18 cellular contexts compared by ENCODE assay signal in genomic region chr5:57232293-57233033, GRCh38. TPM values are rescaled to one million over a fixed set of nuclear protein-coding genes. Genes with fewer than 3 reads are reported as not detected.
DNase-seq lines count a peak whose midpoint lies in the region; ATAC-seq, FAIRE-seq and TF ChIP-seq lines count a peak whose summit lies in the region.
"Had no signal": no experiment of that assay in that cellular context is flagged by ENCODE, and none has a peak within 500 bp of the region (broad histone marks: within the 10 kb centered on the region; RNA-seq: fewer than 3 reads in every experiment).

No MANE protein-coding gene starts in this region.

- no peak overlapping the region for H3K27ac Mint-ChIP-seq in MCF 10A (ENCODE audit: low read depth, unreplicated experiment)
- H3K27ac Mint-ChIP-seq: HFFc6 had no signal

- no peak for TF ChIP-seq CTCF in MCF 10A (IDR thresholded peaks at IDR 0.05; ENCODE audit: unreplicated experiment)
- TF ChIP-seq CTCF in breast epithelium (IDR thresholded peaks at IDR 0.05) = no peak
- TF ChIP-seq CTCF in hepatocyte (IDR thresholded peaks at IDR 0.05; ENCODE audit: poor library complexity) = no peak
- TF ChIP-seq CTCF in kidney (IDR thresholded peaks at IDR 0.05; ENCODE audit: borderline replicate concordance, extremely low read depth, insufficient read depth) = no peak

- intact Hi-C loops in MCF 10A (cut with micrococcal nuclease) (no loop called here), breast epithelium (cut with DNase I; ENCODE audit: low total_unique reads) (no loop called here), kidney (cut with DNase I) (no loop called here)

- no peak overlapping the region for H3K4me2 ChIP-seq in hepatocyte
- H3K4me2 ChIP-seq: SK-N-SH had no signal

- DNase-seq in MCF 10A (ENCODE audit: unreplicated experiment) = peak; percentile 13
- DNase-seq in breast epithelium (ENCODE audit: low spot score in 2 of 2) = no peak
- peak; percentile 2 for DNase-seq in RPMI7951 (ENCODE audit: low read depth)
- DNase-seq in hepatocyte (ENCODE audit: low spot score) = peak; percentile 18
- DNase-seq in urothelium cell line (ENCODE audit: low spot score) = no peak
- DNase-seq in DMS 273 (lab: John Stamatoyannopoulos, UW; ENCODE audit: unreplicated experiment) = no peak
- no peak for DNase-seq in kidney
- DNase-seq: activated CD4-positive, alpha-beta T cell treated with anti-CD3 and anti-CD28 coated beads, Interleukin-2, amount 50 U/mL, for 1 hour; anterior cingulate cortex; HFFc6; mesenchymal stem cell; NCI-H1048; right cardiac atrium; SK-N-SH; stimulated activated CD4-positive, alpha-beta T cell treated with anti-CD3 and anti-CD28 coated beads, Interleukin-1b, Interleukin-23, amount 100 ng/mL, for 48 hours had no signal

- WGBS in hepatocyte (ENCODE audit: low lambda C conversion rate, missing lambda C conversion rate) = 82% methylated on average over 6 of the region's 6 CpGs

- no TSS peak for BruUV-seq in MCF 10A (replicated peaks; lab: Mats Ljungman, UMichigan)

- POLR2A ChIA-PET in MCF 10A (lab: Yijun Ruan, JAX) = interaction anchor here (1.7 kb wide), 1 partner anchor 321 kb away, joined by 5 read pairs; no protein-coding TSS in a partner anchor

- H3K4me1 Mint-ChIP-seq in MCF 10A (ENCODE audit: insufficient read depth, unreplicated experiment) = peaks cover 6% of the 10 kb centered on the region

- TF ChIP-seq POLR2A in breast epithelium (IDR thresholded peaks at IDR 0.05) = no peak

- CTCF ChIA-PET in MCF 10A (lab: Yijun Ruan, JAX) = interaction anchor here (1.4 kb wide), 1 partner anchor 12 kb away, joined by 4 read pairs; no protein-coding TSS in a partner anchor

- no peaks in the 10 kb centered on the region for H3K27me3 Mint-ChIP-seq in MCF 10A (ENCODE audit: insufficient read depth, unreplicated experiment)

- no peaks in the 10 kb centered on the region for H3K9me2 ChIP-seq in hepatocyte (replicated peaks; ENCODE audit: insufficient read depth)
- H3K9me2 ChIP-seq: SK-N-SH had no signal

- H3K27me3 ChIP-seq in breast epithelium (no peaks in the 10 kb centered on the region), hepatocyte (no peaks in the 10 kb centered on the region)

- peaks cover 11% of the 10 kb centered on the region for H3K36me3 ChIP-seq in breast epithelium
- no peaks in the 10 kb centered on the region for H3K36me3 ChIP-seq in hepatocyte (replicated peaks; ENCODE audit: insufficient read depth, low read depth)
- peaks cover 7 to 13% of the 10 kb centered on the region in 2 donors for H3K36me3 ChIP-seq in kidney (ENCODE audit: control insufficient read depth in 1 of 2, insufficient read depth in 2 of 2, low read length in 2 of 2)

- peaks cover 21% of the 10 kb centered on the region for H4K20me1 ChIP-seq in hepatocyte (ENCODE audit: insufficient read depth, poor library complexity, severe bottlenecking)

- H3K9me3 Mint-ChIP-seq in MCF 10A (ENCODE audit: unreplicated experiment) = peaks cover 12% of the 10 kb centered on the region
- H3K9me3 Mint-ChIP-seq: activated T-helper 1 cell treated with anti-CD3 and anti-CD28 coated beads, Interleukin-12 subunit alpha, Interleukin-12 subunit beta, Interleukin-2, Interleukin-4 antibody, amounts not matched to agents 30 ng/mL and 10 ng/mL and 1 ng/mL, durations not matched to agents 14 hours and 24 hours and 36 hours had no signal

- no peak for ATAC-seq in GM19397 (IDR thresholded peaks at IDR 0.05; ENCODE audit: unreplicated experiment)

- H3K9me3 ChIP-seq in breast epithelium = no peaks in the 10 kb centered on the region
- H3K9me3 ChIP-seq in hepatocyte (ENCODE audit: low read depth) = no peaks in the 10 kb centered on the region
- H3K9me3 ChIP-seq in kidney (ENCODE audit: control insufficient read depth in 1 of 2, low read length in 2 of 2) = no peaks in the 10 kb centered on the region
- H3K9me3 ChIP-seq: SK-N-SH had no signal

- H3K27ac ChIP-seq in breast epithelium (peak overlapping the region in 1 of 2 donors; percentile 33), hepatocyte (peak overlapping the region; percentile 79), kidney (ENCODE audit: low read depth in 2 of 2, low read length in 2 of 2) (no peak overlapping the region)

- H3K4me1 ChIP-seq in breast epithelium (no peaks in the 10 kb centered on the region), hepatocyte (ENCODE audit: insufficient read depth) (no peaks in the 10 kb centered on the region), kidney (ENCODE audit: control insufficient read depth in 1 of 2, insufficient read depth in 1 of 2, low read depth in 1 of 2, low read length in 2 of 2) (no peaks in the 10 kb centered on the region)

- no peak overlapping the region for H3K4me3 Mint-ChIP-seq in MCF 10A (ENCODE audit: unreplicated experiment)
- H3K4me3 Mint-ChIP-seq: activated T-helper 1 cell treated with anti-CD3 and anti-CD28 coated beads, Interleukin-12 subunit alpha, Interleukin-12 subunit beta, Interleukin-2, Interleukin-4 antibody, amounts not matched to agents 30 ng/mL and 10 ng/mL and 1 ng/mL, durations not matched to agents 14 hours and 24 hours and 36 hours; HFFc6; neural crest cell had no signal

- H3K9ac ChIP-seq in kidney (ENCODE audit: low read length in 2 of 2) = no peak overlapping the region
- H3K9ac ChIP-seq: SK-N-SH had no signal

- H3K4me3 ChIP-seq in breast epithelium = no peak overlapping the region
- no peak overlapping the region for H3K4me3 ChIP-seq in hepatocyte
- H3K4me3 ChIP-seq in kidney (ENCODE audit: low read length in 2 of 2) = no peak overlapping the region

- no peak overlapping the region for H2AFZ ChIP-seq in hepatocyte

- FAIRE-seq in urothelium cell line (lab: Jason Lieb, UNC) (peak; percentile 42), kidney (lab: Jason Lieb, UNC) (no peak)

- peaks cover 71% of the 10 kb centered on the region for H3K36me3 Mint-ChIP-seq in MCF 10A (ENCODE audit: insufficient read depth, unreplicated experiment)

- H3K79me2 ChIP-seq in hepatocyte = peaks cover 89% of the 10 kb centered on the region

RNA-seq across cellular contexts. Expression of gene GPBP1, which starts 58.6 kb away (rescaled TPM):
- total RNA-seq in MCF 10A (2022) (63.6 and 66.5 TPM in 2 replicates), breast epithelium (100 to 1,000 TPM in 1 of 3 donors, 10 to 100 TPM in 2; 61.1 to 141 (median 93.1) TPM), hepatocyte (86.1 and 95.4 TPM in 2 replicates), kidney (80.9 TPM)
- 45.8 and 53.3 TPM in 2 replicates for total RNA-seq in RPMI7951 (2014; rRNA removed; shearing (Covaris generic))
- polyA plus RNA-seq in hepatocyte (47.0 and 49.0 TPM in 2 replicates), kidney (ENCODE audit: insufficient read depth, low read depth, low replicate concordance) (52.7 TPM)

Comparison
In these comparisons a context has a peak if more than half of its experiments do, and no peak if none do; other contexts are left out.
1. DNase-seq: peak in MCF 10A (single experiment), RPMI7951 (single experiment) and hepatocyte (single experiment); none in breast epithelium (0 of 2), urothelium cell line (single experiment), DMS 273 (single experiment) and kidney (single experiment).